ENCODE assay signal across 8 cellular contexts in genomic region chr12:122981587-122982493, GRCh38. TPM values are rescaled to one million over a fixed set of nuclear protein-coding genes. Genes with fewer than 3 reads are reported as not detected.
DNase-seq lines count a peak whose midpoint lies in the region; ATAC-seq, FAIRE-seq and TF ChIP-seq lines count a peak whose summit lies in the region.

No MANE protein-coding gene starts in this region.

- H3T11ph ChIP-seq in H9 (ENCODE audit: low read length) = no peak overlapping the region

- peak overlapping the region; percentile 79 for H3K4me2 ChIP-seq in H9 (ENCODE audit: insufficient read depth, insufficient read length, low read length)

- H3K27ac ChIP-seq in H9 (ENCODE audit: insufficient read length, low read depth, low read length) = no peak overlapping the region

- H4K91ac ChIP-seq in H9 (ENCODE audit: insufficient read length, low read depth, low read length) = no peak overlapping the region

- peaks cover 12% of the 10 kb centered on the region for H3K23me2 ChIP-seq in H9 (ENCODE audit: insufficient read length, low read depth, low read length, poor library complexity, severe bottlenecking)

- H2BK15ac ChIP-seq in H9 (ENCODE audit: low read depth, low read length) = no peak overlapping the region

- peak overlapping the region; percentile 88 to 93 for H3K4me3 Mint-ChIP-seq in H9
- H3K4me3 Mint-ChIP-seq in T-cell = peak overlapping the region; percentile 84 to 88 (median 87)

- H4K8ac ChIP-seq in H9 (replicated peaks; ENCODE audit: insufficient read length, low read depth, low read length) = no peak overlapping the region

- H3K27me3 ChIP-seq in H9 (ENCODE audit: insufficient read depth, low read length) = no peaks in the 10 kb centered on the region

- H2BK20ac ChIP-seq in H9 (ENCODE audit: low read depth, low read length, poor library complexity, severe bottlenecking) = no peak overlapping the region

- no peak overlapping the region for H2BK12ac ChIP-seq in H9 (ENCODE audit: insufficient read length, low read depth, low read length)

- no peak overlapping the region for H3K56ac ChIP-seq in H9 (ENCODE audit: insufficient read length, low read depth, low read length)

- no peak for DNase-seq in H9
- no peak for DNase-seq in T-cell
- no peak for DNase-seq in fibroblast of pulmonary artery (ENCODE audit: low read depth)
- DNase-seq in skeletal muscle cell (ENCODE audit: low read depth) = no peak
- no peak for DNase-seq in OCI-M2 (lab: John Stamatoyannopoulos, UW; ENCODE audit: unreplicated experiment)
- no peak for DNase-seq in H54 (ENCODE audit: insufficient read length, low spot score)
- no peak for DNase-seq in amygdala (lab: John Stamatoyannopoulos, UW)

- H4K5ac ChIP-seq in H9 (ENCODE audit: insufficient read length, low read depth, low read length) = no peak overlapping the region

- ATAC-seq in T-cell (replicated peaks in 1 of 4) (no peak), HG02642 (IDR thresholded peaks at IDR 0.05; ENCODE audit: poor library complexity, unreplicated experiment) (no peak)

- no peak overlapping the region for H2BK5ac ChIP-seq in H9 (ENCODE audit: insufficient read length, low read length)

- H3K9me3 ChIP-seq in H9 (ENCODE audit: control insufficient read depth, low read depth, low read length) = no peaks in the 10 kb centered on the region

- POLR2A ChIA-PET in T-cell (lab: Charles Lee) = interaction anchor here in 1 of 2 donors (0.6 kb wide), 2 partner anchors 25 to 252 kb away, joined by 3 to 10 read pairs; no protein-coding TSS in a partner anchor

- no peak overlapping the region for H2AFZ ChIP-seq in H9 (ENCODE audit: low read length)

- H3K27ac Mint-ChIP-seq in H9 (0 out of 7 replicates have a peak overlapping the region, but pooled peaks of 1 of the 3 experiments have one; percentile 18), T-cell (peak overlapping the region; percentile 83 to 91)

- no peaks in the 10 kb centered on the region for H3K9me3 Mint-ChIP-seq in H9
- no peaks in the 10 kb centered on the region for H3K9me3 Mint-ChIP-seq in T-cell

- H3K4me1 Mint-ChIP-seq in H9 (peaks cover 11 to 32% of the 10 kb centered on the region in 2 experiments), T-cell (peaks cover 45 to 64% (median 53%) of the 10 kb centered on the region in 3 donors)

- H3K79me2 ChIP-seq in H9 (ENCODE audit: insufficient read depth, low read length) = no peaks in the 10 kb centered on the region

- H3K27me3 Mint-ChIP-seq in H9 (ENCODE audit: low read depth) (no peaks in the 10 kb centered on the region), T-cell (no peaks in the 10 kb centered on the region)

- H3K9ac ChIP-seq in H9 (ENCODE audit: extremely low read depth, insufficient read length, low read length) = no peak overlapping the region

- no peak overlapping the region for H2BK120ac ChIP-seq in H9 (ENCODE audit: low read depth, low read length, poor library complexity, severe bottlenecking)

- no peak for FAIRE-seq in H54 (lab: Jason Lieb, UNC)

- TF ChIP-seq CTCF in H9 (conservative IDR thresholded peaks at IDR 0.05) (no peak), fibroblast of pulmonary artery (IDR thresholded peaks at IDR 0.05; ENCODE audit: low read length, missing control alignments) (no peak)

- peaks cover 8% of the 10 kb centered on the region; the same call in 1 of the 2 replicates for H3K4me1 ChIP-seq in H9 (ENCODE audit: insufficient read depth, low read length)

- no peak for TF ChIP-seq POLR2A in H54 (IDR thresholded peaks at IDR 0.05; ENCODE audit: low read depth, low read length)

- no CpG with 5 or more reads among the region's 26 CpGs for WGBS in H9 (ENCODE audit: extremely low coverage, insufficient read length, low lambda C conversion rate)

- H3K4me3 ChIP-seq in fibroblast of pulmonary artery (replicated peaks; ENCODE audit: low read depth, low read length) (peak overlapping the region; percentile 83), skeletal muscle cell (ENCODE audit: low read depth, low read length) (peak overlapping the region; percentile 80)

- no peaks in the 10 kb centered on the region for H4K20me1 ChIP-seq in H9 (ENCODE audit: control insufficient read depth, insufficient read depth, insufficient read length)

- no peak overlapping the region for H3K18ac ChIP-seq in H9 (ENCODE audit: insufficient read length, low read depth, low read length)

- no peak overlapping the region for H2AK5ac ChIP-seq in H9 (ENCODE audit: insufficient read length, low read length)

- H3K4ac ChIP-seq in H9 (ENCODE audit: low read depth, low read length) = no peak overlapping the region

- H3K14ac ChIP-seq in H9 (ENCODE audit: insufficient read depth, low read length) = no peak overlapping the region

- H3K79me1 ChIP-seq in H9 (ENCODE audit: insufficient read depth, low read depth, low read length, poor library complexity, severe bottlenecking) = no peaks in the 10 kb centered on the region

- CTCF ChIA-PET in T-cell (lab: Charles Lee) = interaction anchor here in 1 of 2 donors (0.5 kb wide), 1 partner anchor 97 kb away, joined by 7 read pairs; no protein-coding TSS in a partner anchor

- H3K36me3 Mint-ChIP-seq in H9 (ENCODE audit: insufficient read depth in 1 of 3, low read depth in 3 of 3) = peaks cover 0 to 19% (median 8%) of the 10 kb centered on the region in 3 experiments; a peak in 4 of 7 replicates
- no peaks in the 10 kb centered on the region for H3K36me3 Mint-ChIP-seq in T-cell

- H3K23ac ChIP-seq in H9 (ENCODE audit: insufficient read length, low read depth, low read length) = no peak overlapping the region

RNA-seq across cellular contexts. Expression of gene ARL6IP4, which starts 1.4 kb away (rescaled TPM):
- 124 and 132 TPM in 2 replicates for total RNA-seq in H9 (2021)
- 100 to 1,000 TPM; 134 to 231 (median 204) TPM for total RNA-seq in T-cell

RNA-seq across cellular contexts. Expression of gene OGFOD2, which starts 6.8 kb away (rescaled TPM):
- 14.1 and 14.7 TPM in 2 replicates for total RNA-seq in H9 (2021)
- total RNA-seq in T-cell = 10 to 100 TPM; 17.4 to 45.3 (median 43.7) TPM

RNA-seq across cellular contexts. Expression of gene ABCB9, which starts 15.6 kb away (rescaled TPM):
- total RNA-seq in H9 (2021) (3.3 and 4.6 TPM in 2 replicates), T-cell (1 to 10 TPM; 5.6 to 7.2 (median 6.1) TPM)
